In the genomic region with DNA sequence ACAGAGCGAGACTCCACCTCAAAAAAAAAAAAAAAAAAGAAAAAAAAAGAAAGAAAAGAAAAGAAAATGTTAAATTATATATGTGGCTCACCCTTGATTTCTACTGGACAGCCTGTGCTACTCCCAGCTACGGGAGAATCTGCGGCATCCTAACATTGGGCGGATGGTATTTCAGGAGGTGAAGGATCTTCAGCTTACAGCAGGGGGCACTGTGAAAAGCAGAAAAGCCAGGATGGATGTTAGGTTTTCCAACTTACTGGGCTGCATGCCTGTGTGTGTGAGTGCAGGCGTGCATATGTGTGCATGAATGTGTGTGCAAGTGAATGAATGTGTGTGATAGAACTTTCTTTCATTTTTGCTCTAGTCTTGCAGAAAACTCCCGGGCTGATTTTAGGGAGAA, we compare ENCODE assay signal across 10 cellular contexts.
DNase-seq lines count a peak whose midpoint lies in the region; ATAC-seq, FAIRE-seq and TF ChIP-seq lines count a peak whose summit lies in the region.
"Had no signal": no experiment of that assay in that cellular context is flagged by ENCODE, and none has a peak within 500 bp of the region (broad histone marks: within the 10 kb centered on the region; RNA-seq: fewer than 3 reads in every experiment).

No MANE protein-coding gene starts in this region.

- no peak for TF ChIP-seq POLR2A in esophagus muscularis mucosa (IDR thresholded peaks at IDR 0.05; ENCODE audit: low read depth)
- no peak for TF ChIP-seq POLR2A in H54 (IDR thresholded peaks at IDR 0.05; ENCODE audit: low read depth, low read length)

- H3K4me3 Mint-ChIP-seq in progenitor cell of endocrine pancreas (ENCODE audit: low read depth), result no peak overlapping the region
- H3K4me3 Mint-ChIP-seq in activated CD4-positive, alpha-beta memory T cell treated with anti-CD3 and anti-CD28 coated beads for 36 hours, result no peak overlapping the region

- no peak for FAIRE-seq in H54 (lab: Jason Lieb, UNC)

- DNase-seq in NCI-H82 (lab: John Stamatoyannopoulos, UW) (peak; percentile 24), NCI-H82 treated with DMSO at 0.1 percent for 48 hours (lab: John Stamatoyannopoulos, UW; ENCODE audit: unreplicated experiment) (no peak), NCI-H69 (lab: John Stamatoyannopoulos, UW) (peak; percentile 48), esophagus muscularis mucosa (ENCODE audit: extremely low spot score) (no peak), progenitor cell of endocrine pancreas (ENCODE audit: low spot score, unreplicated experiment) (no peak), psoas muscle (no peak), H54 (ENCODE audit: insufficient read length, low spot score) (no peak)
- DNase-seq in activated CD4-positive, alpha-beta memory T cell treated with anti-CD3 and anti-CD28 coated beads for 36 hours, result no peak
- DNase-seq: activated effector memory CD4-positive, alpha-beta T cell treated with anti-CD3 and anti-CD28 coated beads, Interleukin-2, amount 50 U/mL, for 16 hours; dermis blood vessel endothelial cell had no signal

- no peaks in the 10 kb centered on the region for H3K36me3 Mint-ChIP-seq in progenitor cell of endocrine pancreas (ENCODE audit: insufficient read depth)
- H3K36me3 Mint-ChIP-seq in activated CD4-positive, alpha-beta memory T cell treated with anti-CD3 and anti-CD28 coated beads for 36 hours, result no peaks in the 10 kb centered on the region

- no peak for TF ChIP-seq EP300 in esophagus muscularis mucosa (IDR thresholded peaks at IDR 0.05)

- H3K9me3 ChIP-seq in esophagus muscularis mucosa, result no peaks in the 10 kb centered on the region
- H3K9me3 ChIP-seq in psoas muscle, result no peaks in the 10 kb centered on the region

- CTCF ChIA-PET in activated CD4-positive, alpha-beta memory T cell treated with anti-CD3 and anti-CD28 coated beads for 36 hours (lab: Charles Lee), result no interaction called here

- POLR2A ChIA-PET in activated CD4-positive, alpha-beta memory T cell treated with anti-CD3 and anti-CD28 coated beads for 36 hours (lab: Charles Lee), result no interaction called here

- H3K27ac ChIP-seq in esophagus muscularis mucosa (replicated peaks in 1 of 4) (no peak overlapping the region), psoas muscle (no peak overlapping the region)

- peaks cover 3% of the 10 kb centered on the region for H3K4me1 Mint-ChIP-seq in progenitor cell of endocrine pancreas (ENCODE audit: low read depth)
- no peaks in the 10 kb centered on the region for H3K4me1 Mint-ChIP-seq in activated CD4-positive, alpha-beta memory T cell treated with anti-CD3 and anti-CD28 coated beads for 36 hours (ENCODE audit: low read depth)

- H3K4me3 ChIP-seq in esophagus muscularis mucosa (no peak overlapping the region), psoas muscle (no peak overlapping the region)

- ATAC-seq in psoas muscle, result no peak

- H3K36me3 ChIP-seq in esophagus muscularis mucosa (no peaks in the 10 kb centered on the region), psoas muscle (ENCODE audit: insufficient read depth in 1 of 2, low read depth in 1 of 2) (no peaks in the 10 kb centered on the region)

- intact Hi-C loops in esophagus muscularis mucosa (cut with DNase I), result no loop called here
- intact Hi-C loops in psoas muscle (cut with DNase I), result no loop called here
- intact Hi-C loops in activated CD4-positive, alpha-beta memory T cell treated with anti-CD3 and anti-CD28 coated beads for 36 hours (cut with micrococcal nuclease), result no loop called here

- 81% methylated on average over 6 of the region's 6 CpGs for WGBS in esophagus muscularis mucosa
- WGBS in psoas muscle, 3 donors, result 72 to 81% (median 73%) methylated on average over 6 of the region's 6 CpGs

- TF ChIP-seq CTCF in esophagus muscularis mucosa (IDR thresholded peaks at IDR 0.05) (peak in 2 of 3 experiments; percentile 21 to 37), progenitor cell of endocrine pancreas (IDR thresholded peaks at IDR 0.05; ENCODE audit: unreplicated experiment) (peak; percentile 61), psoas muscle (IDR thresholded peaks at IDR 0.05) (no peak)

- H3K4me1 ChIP-seq in esophagus muscularis mucosa (no peaks in the 10 kb centered on the region), psoas muscle (no peaks in the 10 kb centered on the region)

- H3K27me3 Mint-ChIP-seq in progenitor cell of endocrine pancreas, result peaks cover 13% of the 10 kb centered on the region
- no peaks in the 10 kb centered on the region for H3K27me3 Mint-ChIP-seq in activated CD4-positive, alpha-beta memory T cell treated with anti-CD3 and anti-CD28 coated beads for 36 hours

- H3K27me3 ChIP-seq in esophagus muscularis mucosa (no peaks in the 10 kb centered on the region), psoas muscle (ENCODE audit: insufficient read depth in 3 of 3, low read length in 2 of 3) (no peaks in the 10 kb centered on the region)

- H3K27ac Mint-ChIP-seq in progenitor cell of endocrine pancreas, result no peak overlapping the region
- no peak overlapping the region for H3K27ac Mint-ChIP-seq in activated CD4-positive, alpha-beta memory T cell treated with anti-CD3 and anti-CD28 coated beads for 36 hours

- H3K9me3 Mint-ChIP-seq in progenitor cell of endocrine pancreas (ENCODE audit: low read depth), result no peaks in the 10 kb centered on the region
- H3K9me3 Mint-ChIP-seq in activated CD4-positive, alpha-beta memory T cell treated with anti-CD3 and anti-CD28 coated beads for 36 hours, result peaks cover 12% of the 10 kb centered on the region

Comparison
In these comparisons a context has a peak if more than half of its experiments do, and no peak if none do; other contexts are left out.
1. DNase-seq: peak in NCI-H82 (single experiment) and NCI-H69 (single experiment); none in NCI-H82 treated with DMSO at 0.1 percent for 48 hours (single experiment), esophagus muscularis mucosa (single experiment), progenitor cell of endocrine pancreas (single experiment), psoas muscle (0 of 2), activated CD4-positive, alpha-beta memory T cell treated with anti-CD3 and anti-CD28 coated beads for 36 hours (single experiment) and H54 (single experiment).